In genomic region chr10:95474228-95475002, GRCh38 we compare ENCODE assay signal across 9 cellular contexts.
DNase-seq lines count a peak whose midpoint lies in the region; ATAC-seq and FAIRE-seq lines count a peak whose summit lies in the region.
"Had no signal": no experiment of that assay in that cellular context is flagged by ENCODE, and none has a peak within 500 bp of the region (broad histone marks: within the 10 kb centered on the region; RNA-seq: fewer than 3 reads in every experiment).

No MANE protein-coding gene starts in this region.

- H3K27me3 ChIP-seq in ACC112 (ENCODE audit: insufficient read depth, low read length) = peaks cover 9% of the 10 kb centered on the region; the same call in 1 of the 2 replicates
- H3K27me3 ChIP-seq in muscle layer of duodenum (ENCODE audit: low read depth, low read length) = no peaks in the 10 kb centered on the region

- no peak for FAIRE-seq in HTR-8/SVneo (lab: Jason Lieb, UNC)

- H3K4me1 ChIP-seq in ACC112 (ENCODE audit: control insufficient read depth, insufficient read depth, low read length, unreplicated experiment) (peaks cover 14% of the 10 kb centered on the region), muscle layer of duodenum (ENCODE audit: control insufficient read depth in 1 of 2, insufficient read depth in 2 of 2, low read length in 2 of 2) (peaks cover 10 to 34% of the 10 kb centered on the region in 2 donors)

- no peaks in the 10 kb centered on the region for H3K9me3 ChIP-seq in muscle layer of duodenum (ENCODE audit: control insufficient read depth in 1 of 2, low read length in 2 of 2)

- H3K4me3 ChIP-seq in ACC112 (ENCODE audit: low read depth, low read length) (0 out of 2 replicates have a peak overlapping the region, but pooled peaks have one; percentile 10), muscle layer of duodenum (ENCODE audit: low read depth in 1 of 2, low read length in 2 of 2) (peak overlapping the region in 1 of 2 donors; percentile 14)

- ATAC-seq in esophagus mucosa = peak; percentile 64
- no peak for ATAC-seq in GM21528 (IDR thresholded peaks at IDR 0.05; ENCODE audit: low FRiP score, unreplicated experiment)
- ATAC-seq in GM21367 (IDR thresholded peaks at IDR 0.05; ENCODE audit: unreplicated experiment) = no peak

- H3K79me2 ChIP-seq in ACC112 (ENCODE audit: control insufficient read depth, insufficient read depth, low read length, unreplicated experiment) = no peaks in the 10 kb centered on the region

- H3K36me3 ChIP-seq in ACC112 (ENCODE audit: insufficient read depth, low read length) (no peaks in the 10 kb centered on the region), muscle layer of duodenum (ENCODE audit: control insufficient read depth in 1 of 2, insufficient read depth in 2 of 2, low read length in 2 of 2) (no peaks in the 10 kb centered on the region)

- DNase-seq in NCI-H510A treated with DMSO at 0.1 percent for 48 hours (lab: John Stamatoyannopoulos, UW) (peak; percentile 96), T-helper 1 cell (no peak), HTR-8/SVneo (ENCODE audit: insufficient read length, low spot score) (no peak)
- DNase-seq: retina had no signal

- H3K27ac ChIP-seq in ACC112 (ENCODE audit: low read depth, low read length) = peak overlapping the region; percentile 49
- H3K27ac ChIP-seq in muscle layer of duodenum (ENCODE audit: low read length) = peak overlapping the region; percentile 95

- H2AFZ ChIP-seq in ACC112 (ENCODE audit: low read length, unreplicated experiment) = no peak overlapping the region
